10 cellular contexts compared by ENCODE assay signal in genomic region chr16:4937782-4938682, GRCh38. TPM values are rescaled to one million over a fixed set of nuclear protein-coding genes. Genes with fewer than 3 reads are reported as not detected.
DNase-seq lines count a peak whose midpoint lies in the region; ATAC-seq, FAIRE-seq and TF ChIP-seq lines count a peak whose summit lies in the region.
"Had no signal": no experiment of that assay in that cellular context is flagged by ENCODE, and none has a peak within 500 bp of the region (broad histone marks: within the 10 kb centered on the region; RNA-seq: fewer than 3 reads in every experiment).

No MANE protein-coding gene starts in this region.

- H2AFZ ChIP-seq in GM23248, result no peak overlapping the region

- H3K9me3 ChIP-seq in GM23248 (ENCODE audit: low read depth) (no peaks in the 10 kb centered on the region), RWPE2 (ENCODE audit: severe bottlenecking) (no peaks in the 10 kb centered on the region), pancreas (no peaks in the 10 kb centered on the region)

- peak; percentile 17; the same call in 2 of the 3 replicates for ATAC-seq in RWPE2 (ENCODE audit: low read depth)
- ATAC-seq in pancreas, result peak; percentile 2 to 11 (median 4)

- 39 to 42% methylated on average over 16 of the region's 16 CpGs for WGBS in GM23248 (ENCODE audit: low coverage in 1 of 2, low lambda C conversion rate in 2 of 2, missing lambda C conversion rate in 2 of 2), 2 experiments
- WGBS in pancreas, 2 donors, result 64 to 65% methylated on average over 16 of the region's 16 CpGs

- H3K9me2 ChIP-seq in GM23248 (ENCODE audit: insufficient read depth), result no peaks in the 10 kb centered on the region

- H3K4me1 ChIP-seq in GM23248 (ENCODE audit: insufficient read depth), result peaks cover 32% of the 10 kb centered on the region
- peaks cover 20% of the 10 kb centered on the region for H3K4me1 ChIP-seq in RWPE2 (ENCODE audit: insufficient read depth, poor library complexity, severe bottlenecking)
- H3K4me1 ChIP-seq in pancreas, result peaks cover 0 to 14% (median 6%) of the 10 kb centered on the region in 3 donors

- DNase-seq in GM23248, result peak; percentile 53
- no peak for DNase-seq in RWPE2 (ENCODE audit: low spot score)
- DNase-seq in fibroblast of gingiva (ENCODE audit: low read depth), result peak; percentile 61
- peak in 3 of 6 donors; percentile 21 to 50 (median 39) for DNase-seq in pancreas
- DNase-seq in AG08396 (ENCODE audit: low spot score), result no peak
- DNase-seq in substantia nigra (lab: John Stamatoyannopoulos, UW), result no peak
- DNase-seq in glomerular visceral epithelial cell (ENCODE audit: extremely low spot score), result no peak
- DNase-seq in GM19239 (ENCODE audit: insufficient read length, low spot score), result no peak
- DNase-seq: DND-41 had no signal

- peaks cover 10% of the 10 kb centered on the region for H3F3A ChIP-seq in GM23248 (ENCODE audit: insufficient read depth)

- H3K4me3 ChIP-seq in GM23248 (no peak overlapping the region), RWPE2 (ENCODE audit: severe bottlenecking) (no peak overlapping the region), pancreas (peak overlapping the region in 2 of 4 donors; percentile 68 to 86)

- no peaks in the 10 kb centered on the region for H4K20me1 ChIP-seq in GM23248 (ENCODE audit: insufficient read depth)

- in situ Hi-C loops in GM23248 (cut with MboI), result no loop called here

- peak overlapping the region; percentile 47 for H3K4me2 ChIP-seq in GM23248 (ENCODE audit: unreplicated experiment)

- FAIRE-seq in pancreas (lab: Jason Lieb, UNC) (no peak), GM19239 (lab: Jason Lieb, UNC) (no peak)

- no peak overlapping the region for H3K27ac ChIP-seq in GM23248
- peak overlapping the region; percentile 79 for H3K27ac ChIP-seq in RWPE2 (ENCODE audit: poor library complexity, severe bottlenecking)
- H3K27ac ChIP-seq in pancreas, result peak overlapping the region; percentile 67 to 89 (median 78)
- no peak overlapping the region for H3K27ac ChIP-seq in substantia nigra (ENCODE audit: low read depth, low read length, poor library complexity, severe bottlenecking)

- intact Hi-C loops in pancreas (cut with DNase I), result no loop called here

- no peak for TF ChIP-seq CTCF in RWPE2 (IDR thresholded peaks at IDR 0.05; ENCODE audit: poor library complexity, severe bottlenecking)
- TF ChIP-seq CTCF in pancreas (IDR thresholded peaks at IDR 0.05), result no peak

- H3K36me3 ChIP-seq in GM23248 (ENCODE audit: low read depth), result no peaks in the 10 kb centered on the region
- H3K36me3 ChIP-seq in RWPE2 (ENCODE audit: low read depth), result peaks cover 24% of the 10 kb centered on the region
- H3K36me3 ChIP-seq in pancreas, result no peaks in the 10 kb centered on the region

- no peak overlapping the region for H3K9ac ChIP-seq in GM23248

- H3K27me3 ChIP-seq in GM23248 (replicated peaks; ENCODE audit: insufficient read depth), result peaks cover 4% of the 10 kb centered on the region
- no peaks in the 10 kb centered on the region for H3K27me3 ChIP-seq in RWPE2 (ENCODE audit: insufficient read depth, poor library complexity, severe bottlenecking)
- H3K27me3 ChIP-seq in pancreas, result no peaks in the 10 kb centered on the region

- H3K79me2 ChIP-seq in GM23248 (ENCODE audit: insufficient read depth), result no peaks in the 10 kb centered on the region

RNA-seq across cellular contexts. Expression of gene PPL, which starts 1.1 kb away (rescaled TPM):
- 1.2 and 1.9 TPM in 2 replicates for total RNA-seq in GM23248 (2014; rRNA removed; shearing (Covaris generic))
- polyA plus RNA-seq in GM23248 (2016; fragmentation: Nextera tagmentation; extraction: Ambion mirVana) (0.94 and 1.7 TPM in 2 replicates), pancreas (10 to 100 TPM; 15.7 to 27.2 TPM)
- 10 to 100 TPM; 10.4 to 19.8 (median 12.9) TPM for total RNA-seq in pancreas
- total RNA-seq: T-helper 1 cell treated with Interleukin-12 subunit alpha and Interleukin-12 subunit beta and Interleukin-4 antibody, amounts not matched to agents 30 ng/mL and 1 ng/mL, for 36 hours had no signal

RNA-seq across cellular contexts. Expression of gene SEC14L5, which starts 20.1 kb away (rescaled TPM):
- total RNA-seq in GM23248 (2014; rRNA removed; shearing (Covaris generic)), result not detected in 2 replicates
- polyA plus RNA-seq in GM23248 (2016; fragmentation: Nextera tagmentation; extraction: Ambion mirVana) (not detected in 2 replicates), pancreas (under 1 TPM; 0.27 to 0.40 TPM)
- total RNA-seq in pancreas, result under 1 TPM; 0.22 to 0.79 (median 0.62) TPM
- total RNA-seq: T-helper 1 cell treated with Interleukin-12 subunit alpha and Interleukin-12 subunit beta and Interleukin-4 antibody, amounts not matched to agents 30 ng/mL and 1 ng/mL, for 36 hours had no signal

Comparison
In these comparisons a context has a peak if more than half of its experiments do, and no peak if none do; other contexts are left out.
1. DNase-seq: peak in GM23248 (single experiment) and fibroblast of gingiva (single experiment); none in RWPE2 (single experiment), AG08396 (single experiment), substantia nigra (0 of 49), glomerular visceral epithelial cell (single experiment) and GM19239 (single experiment).
2. H3K27ac ChIP-seq: peak in RWPE2 (single experiment) and pancreas (4 of 4); none in GM23248 (single experiment) and substantia nigra (single experiment).